8 cellular contexts compared by ENCODE assay signal in genomic region chr5:132883261-132883834, GRCh38. TPM values are rescaled to one million over a fixed set of nuclear protein-coding genes. Genes with fewer than 3 reads are reported as not detected.
DNase-seq lines count a peak whose midpoint lies in the region; ATAC-seq and TF ChIP-seq lines count a peak whose summit lies in the region.

No MANE protein-coding gene starts in this region.

- no peaks in the 10 kb centered on the region for H3K9me3 ChIP-seq in adrenal gland (replicated peaks in 1 of 3)

- peak; percentile 36 to 72 (median 64) for TF ChIP-seq CTCF in adrenal gland (IDR thresholded peaks at IDR 0.05)

- H3K36me3 ChIP-seq in adrenal gland (replicated peaks in 1 of 2) = peaks cover 0 to 90% of the 10 kb centered on the region in 2 donors

- H3K4me3 ChIP-seq in adrenal gland = no peak overlapping the region

- TF ChIP-seq POLR2A in adrenal gland (IDR thresholded peaks at IDR 0.05) = no peak

- H3K27ac ChIP-seq in adrenal gland = peak overlapping the region in 1 of 5 donors; percentile 9

- 24 to 33% (median 26%) methylated on average over 2 of the region's 2 CpGs for WGBS in adrenal gland, 4 donors

- peak; percentile 76 for DNase-seq in DMS 273 (lab: John Stamatoyannopoulos, UW; ENCODE audit: unreplicated experiment)
- DNase-seq in DMS 273 treated with DMSO at 0.1 percent for 48 hours (lab: John Stamatoyannopoulos, UW) = no peak
- peak; percentile 47 for DNase-seq in NCI-H82 treated with DMSO at 0.1 percent for 48 hours (lab: John Stamatoyannopoulos, UW; ENCODE audit: unreplicated experiment)
- peak; percentile 40 to 81 (median 69) for DNase-seq in adrenal gland
- no peak for DNase-seq in left ventricle myocardium superior
- DNase-seq in pulmonary artery endothelial cell (ENCODE audit: low read depth, low spot score) = peak; percentile 45
- DNase-seq in COLO829 (ENCODE audit: low spot score) = no peak

- intact Hi-C loops in adrenal gland (cut with DNase I) (no loop called here), left ventricle myocardium superior (cut with micrococcal nuclease) (no loop called here)

- H3K27me3 ChIP-seq in adrenal gland = no peaks in the 10 kb centered on the region

- peaks cover 0 to 13% of the 10 kb centered on the region in 2 donors for H3K4me1 ChIP-seq in adrenal gland (replicated peaks in 1 of 2)

- ATAC-seq in HG02798 (IDR thresholded peaks at IDR 0.05; ENCODE audit: poor library complexity, unreplicated experiment) (peak; percentile 47), left ventricle myocardium superior (peak; percentile 85)

RNA-seq across cellular contexts. Expression of gene LEAP2, which starts 9.9 kb away (rescaled TPM):
- 1 to 10 TPM in 3 of 8 donors, under 1 TPM in 3, not detected in 2; 0.39 to 1.7 (median 1.1) TPM for total RNA-seq in adrenal gland
- polyA plus RNA-seq in adrenal gland = 1 to 10 TPM in 2 of 3 donors, under 1 TPM in 1; 0.57 to 3.1 (median 1.8) TPM
- 0.89 TPM for total RNA-seq in left ventricle myocardium superior
- 0.13 and 0.67 TPM in 2 replicates for total RNA-seq in pulmonary artery endothelial cell

RNA-seq across cellular contexts. Expression of gene UQCRQ, which starts 16.9 kb away (rescaled TPM):
- total RNA-seq in adrenal gland (100 to 1,000 TPM; 141 to 801 (median 429) TPM), left ventricle myocardium superior (1,703 TPM), pulmonary artery endothelial cell (76.3 and 96.2 TPM in 2 replicates)
- polyA plus RNA-seq in adrenal gland = 100 to 1,000 TPM; 263 to 729 (median 538) TPM

RNA-seq across cellular contexts. Expression of gene GDF9, which starts 17.1 kb away (rescaled TPM):
- total RNA-seq in adrenal gland = 1 to 10 TPM in 2 of 8 donors, under 1 TPM in 6; 0.41 to 1.4 (median 0.62) TPM
- polyA plus RNA-seq in adrenal gland = 1 to 10 TPM in 2 of 3 donors, under 1 TPM in 1; 0.88 to 1.0 (median 1.0) TPM
- total RNA-seq in left ventricle myocardium superior = 0.30 TPM
- total RNA-seq in pulmonary artery endothelial cell = 0.13 TPM in 1 of 2 replicates, not detected in the other

RNA-seq across cellular contexts. Expression of gene SHROOM1, which starts 52.9 kb away (rescaled TPM):
- total RNA-seq in adrenal gland (10 to 100 TPM in 1 of 8 donors, 1 to 10 TPM in 7; 3.1 to 10.3 (median 5.3) TPM), left ventricle myocardium superior (5.7 TPM), pulmonary artery endothelial cell (4.6 and 5.3 TPM in 2 replicates)
- 10 to 100 TPM in 1 of 3 donors, 1 to 10 TPM in 2; 1.3 to 18.3 (median 6.7) TPM for polyA plus RNA-seq in adrenal gland

Comparison
In these comparisons a context has a peak if more than half of its experiments do, and no peak if none do; other contexts are left out.
1. DNase-seq: peak in DMS 273 (single experiment), NCI-H82 treated with DMSO at 0.1 percent for 48 hours (single experiment), adrenal gland (7 of 7) and pulmonary artery endothelial cell (single experiment); none in DMS 273 treated with DMSO at 0.1 percent for 48 hours (single experiment), left ventricle myocardium superior (single experiment) and COLO829 (single experiment).